8 cellular contexts compared by ENCODE assay signal in genomic region chr6:88165877-88166492, GRCh38. TPM values are rescaled to one million over a fixed set of nuclear protein-coding genes. Genes with fewer than 3 reads are reported as not detected.
DNase-seq lines count a peak whose midpoint lies in the region; ATAC-seq and TF ChIP-seq lines count a peak whose summit lies in the region.

Gene CNR1 (minus strand): TSS chr6:88166347. CDS start chr6:88145274, 21,073 bp downstream.

- no peak within 1 kb of the TSS for H3K27ac ChIP-seq in KMS-11

- H2AFZ ChIP-seq in KMS-11 (ENCODE audit: low read depth): peak within 1 kb of the TSS; percentile 92

- TF ChIP-seq CTCF in KMS-11 (conservative IDR thresholded peaks at IDR 0.05; ENCODE audit: low read depth, low read length): no peak

- H3K36me3 Mint-ChIP-seq in naive thymus-derived CD8-positive, alpha-beta T cell: peaks cover 0 to 12% (median 8%) of the 10 kb centered on the region in 3 donors

- no peaks in the 10 kb centered on the region for H3K9me3 Mint-ChIP-seq in naive thymus-derived CD8-positive, alpha-beta T cell

- peak within 1 kb of the TSS; percentile 84 for H3K4me2 ChIP-seq in KMS-11

- POLR2A ChIA-PET in naive thymus-derived CD8-positive, alpha-beta T cell (lab: Charles Lee): no interaction called here

- no peaks in the 10 kb centered on the region for H3K27me3 ChIP-seq in KMS-11 (ENCODE audit: insufficient read depth, low read depth)

- peak within 1 kb of the TSS; percentile 29 to 83 (median 72) for H3K4me3 Mint-ChIP-seq in naive thymus-derived CD8-positive, alpha-beta T cell

- H3K27ac Mint-ChIP-seq in naive thymus-derived CD8-positive, alpha-beta T cell: no peak within 1 kb of the TSS

- ATAC-seq in GM21529 (IDR thresholded peaks at IDR 0.05; ENCODE audit: unreplicated experiment) (peak; percentile 49), esophagus mucosa (peak; percentile 78)
- ATAC-seq in naive thymus-derived CD8-positive, alpha-beta T cell: peak in 1 of 2 donors; percentile 39

- DNase-seq in NCI-H1436 (lab: John Stamatoyannopoulos, UW): peak; percentile 49
- no peak for DNase-seq in NCI-H1436 treated with DMSO at 0.1 percent for 48 hours (lab: John Stamatoyannopoulos, UW)
- DNase-seq in T1000 (lab: John Stamatoyannopoulos, UW): peak; percentile 22
- no peak for DNase-seq in naive thymus-derived CD8-positive, alpha-beta T cell
- DNase-seq in SKM-1 (lab: John Stamatoyannopoulos, UW; ENCODE audit: unreplicated experiment): no peak

- H3K27me3 Mint-ChIP-seq in naive thymus-derived CD8-positive, alpha-beta T cell: peaks cover 34 to 69% (median 63%) of the 10 kb centered on the region in 5 donors

- peaks cover 10 to 21% (median 15%) of the 10 kb centered on the region in 4 donors for H3K4me1 Mint-ChIP-seq in naive thymus-derived CD8-positive, alpha-beta T cell

- peaks cover 6% of the 10 kb centered on the region for H3K4me1 ChIP-seq in KMS-11 (ENCODE audit: low read depth, poor library complexity, severe bottlenecking)

- peak within 1 kb of the TSS; percentile 25; the same call in 1 of the 2 replicates for H3K9ac ChIP-seq in KMS-11

- H3K4me3 ChIP-seq in KMS-11 (IDR thresholded peaks at IDR 0.05; ENCODE audit: insufficient read depth, low read depth, low read length): no peak within 1 kb of the TSS

- H3K36me3 ChIP-seq in KMS-11 (ENCODE audit: insufficient read depth): no peaks in the 10 kb centered on the region

- H4K20me1 ChIP-seq in KMS-11 (ENCODE audit: insufficient read depth): no peaks in the 10 kb centered on the region

- H3K79me2 ChIP-seq in KMS-11 (ENCODE audit: insufficient read depth, low read depth): no peaks in the 10 kb centered on the region

RNA-seq across cellular contexts. Expression of gene CNR1, which starts in this region (rescaled TPM):
- 0.72 TPM for total RNA-seq in esophagus mucosa
- total RNA-seq in naive thymus-derived CD8-positive, alpha-beta T cell: 1 to 10 TPM in 1 of 2 experiments, under 1 TPM in 1; 0.27 to 1.1 TPM
- polyA plus RNA-seq in naive thymus-derived CD8-positive, alpha-beta T cell: not detected

Comparison
In these comparisons a context has a peak if more than half of its experiments do, and no peak if none do; other contexts are left out.
1. DNase-seq: peak in NCI-H1436 (single experiment) and T1000 (single experiment); none in NCI-H1436 treated with DMSO at 0.1 percent for 48 hours (single experiment), naive thymus-derived CD8-positive, alpha-beta T cell (0 of 10) and SKM-1 (single experiment).
2. Peak in ATAC-seq in esophagus mucosa; RNA of the gene not detected or under 1 TPM.